16 cellular contexts compared by ENCODE assay signal in genomic region chr7:97270280-97270679, GRCh38.
"Had no signal": no experiment of that assay in that cellular context is flagged by ENCODE, and none has a peak within 500 bp of the region (broad histone marks: within the 10 kb centered on the region; RNA-seq: fewer than 3 reads in every experiment).

No MANE protein-coding gene starts in this region.

- H3K4me3 ChIP-seq: breast epithelium, gastroesophageal sphincter, heart left ventricle, left ventricle myocardium inferior had no signal

- H3K27ac ChIP-seq: gastroesophageal sphincter, heart left ventricle, left ventricle myocardium inferior had no signal

- H3K36me3 ChIP-seq: breast epithelium, gastroesophageal sphincter, heart left ventricle, left ventricle myocardium inferior had no signal

- DNase-seq: activated CD4-positive, alpha-beta T cell treated with anti-CD3 and anti-CD28 coated beads, Interleukin-2, amount 10 ng/mL, durations not matched to agents 24 days and 14 days; activated CD8-positive, alpha-beta T cell treated with anti-CD3 and anti-CD28 coated beads for 36 hours; activated naive CD4-positive, alpha-beta T cell treated with anti-CD3 and anti-CD28 coated beads for 36 hours; activated T-cell treated with anti-CD3 and anti-CD28 coated beads, Interleukin-2, amount 50 U/mL, for 24 hours; cortex of kidney; erythroblast; heart left ventricle; kidney glomerular epithelial cell; left ventricle myocardium inferior; mammary epithelial cell; midbrain; nucleus accumbens; T-helper 1 cell; T-helper 9 cell had no signal

- H3K27me3 ChIP-seq: breast epithelium, gastroesophageal sphincter, heart left ventricle had no signal

- ATAC-seq: activated CD8-positive, alpha-beta T cell treated with anti-CD3 and anti-CD28 coated beads for 36 hours; heart left ventricle had no signal

- H3K9me3 ChIP-seq: breast epithelium, gastroesophageal sphincter, heart left ventricle, left ventricle myocardium inferior had no signal

- H3K4me1 ChIP-seq: breast epithelium, gastroesophageal sphincter, heart left ventricle, left ventricle myocardium inferior had no signal
